11 cellular contexts compared by ENCODE assay signal in genomic region chr6:109006818-109007217, GRCh38.
DNase-seq lines count a peak whose midpoint lies in the region; ATAC-seq and TF ChIP-seq lines count a peak whose summit lies in the region.
"Had no signal": no experiment of that assay in that cellular context is flagged by ENCODE, and none has a peak within 500 bp of the region (broad histone marks: within the 10 kb centered on the region; RNA-seq: fewer than 3 reads in every experiment).

No MANE protein-coding gene starts in this region.

- DNase-seq in BE2C (no peak), LNCaP clone FGC (ENCODE audit: low read depth) (no peak), mammary epithelial cell (no peak), neural progenitor cell (ENCODE audit: low spot score) (no peak), nucleus accumbens (lab: John Stamatoyannopoulos, UW) (no peak), HuH-7 (ENCODE audit: low spot score) (no peak)
- DNase-seq: Caco-2; effector CD4-positive, alpha-beta T cell; NCI-H446 treated with DMSO at 0.1 percent for 48 hours had no signal

- H4K20me1 ChIP-seq in mammary epithelial cell (ENCODE audit: insufficient read depth, low read length) (no peaks in the 10 kb centered on the region), neural progenitor cell (ENCODE audit: low read depth) (no peaks in the 10 kb centered on the region)

- no peaks in the 10 kb centered on the region for H3K36me3 Mint-ChIP-seq in neural progenitor cell

- peak overlapping the region; percentile 90 for H3K4me2 ChIP-seq in mammary epithelial cell (ENCODE audit: insufficient read depth, low read depth, low read length)
- peak overlapping the region; percentile 95 for H3K4me2 ChIP-seq in neural progenitor cell

- dilution Hi-C loops in mammary epithelial cell (cut with HindIII; ENCODE audit: low sequenced_read_pairs), result no loop called here

- TF ChIP-seq CTCF in BE2C (IDR thresholded peaks at IDR 0.05; ENCODE audit: low read depth, low read length) (no peak), LNCaP clone FGC (IDR thresholded peaks at IDR 0.05; ENCODE audit: control insufficient read depth, extremely low read depth, insufficient read depth) (no peak), mammary epithelial cell (conservative IDR thresholded peaks at IDR 0.05 in 1 of 2, IDR thresholded peaks at IDR 0.05 in 1 of 2; ENCODE audit: extremely low read depth in 1 of 2, insufficient read depth in 1 of 2, low read depth in 1 of 2, low read length in 2 of 2) (no peak), neural progenitor cell (IDR thresholded peaks at IDR 0.05) (no peak)

- H3F3A ChIP-seq in neural progenitor cell (ENCODE audit: low read depth), result peaks cover 9% of the 10 kb centered on the region

- H3K9me3 ChIP-seq in BE2C (no peaks in the 10 kb centered on the region), mammary epithelial cell (replicated peaks; ENCODE audit: insufficient read depth, low read length) (no peaks in the 10 kb centered on the region), neural progenitor cell (ENCODE audit: low read depth) (no peaks in the 10 kb centered on the region)
- H3K9me3 ChIP-seq: Caco-2 had no signal

- H3K4me1 ChIP-seq in BE2C (peaks cover 8% of the 10 kb centered on the region), mammary epithelial cell (ENCODE audit: insufficient read depth, low read length) (peaks cover 29% of the 10 kb centered on the region), neural progenitor cell (peaks cover 21% of the 10 kb centered on the region)

- ATAC-seq in GM18873 (IDR thresholded peaks at IDR 0.05; ENCODE audit: low FRiP score, unreplicated experiment) (no peak), GM21723 (IDR thresholded peaks at IDR 0.05; ENCODE audit: unreplicated experiment) (no peak)

- no peak overlapping the region for H3K9ac ChIP-seq in mammary epithelial cell (ENCODE audit: insufficient read depth, low read length)
- H3K9ac ChIP-seq in neural progenitor cell, result no peak overlapping the region

- intact Hi-C loops in mammary epithelial cell (cut with micrococcal nuclease), result loop anchor here (5.0 to 10.0 kb wide), 3 partner anchors 60 to 1170 kb away; partner anchors contain the start of genes CD164 and WASF1

- H3K79me2 ChIP-seq in mammary epithelial cell (ENCODE audit: insufficient read depth, low read length) (peaks cover 73% of the 10 kb centered on the region), neural progenitor cell (ENCODE audit: low read depth) (peaks cover 57% of the 10 kb centered on the region)

- H3K27me3 Mint-ChIP-seq in neural progenitor cell (ENCODE audit: insufficient read depth, low read depth), result no peaks in the 10 kb centered on the region

- 94% methylated on average over 1 of the region's 1 CpG for WGBS in mammary epithelial cell (ENCODE audit: low coverage, missing lambda C conversion rate)

- no peaks in the 10 kb centered on the region for H3K9me3 Mint-ChIP-seq in neural progenitor cell

- no peak overlapping the region for H3K27ac Mint-ChIP-seq in neural progenitor cell

- no TSS peak for BruUV-seq in mammary epithelial cell (replicated peaks; lab: Mats Ljungman, UMichigan)

- H3K27me3 ChIP-seq in BE2C, result no peaks in the 10 kb centered on the region
- no peaks in the 10 kb centered on the region for H3K27me3 ChIP-seq in mammary epithelial cell (ENCODE audit: insufficient read depth, low read length)
- no peaks in the 10 kb centered on the region for H3K27me3 ChIP-seq in neural progenitor cell

- H3K4me3 ChIP-seq in BE2C (ENCODE audit: low read depth, low read length) (peak overlapping the region; percentile 74; the same call in 1 of the 2 replicates), LNCaP clone FGC (ENCODE audit: low read depth, low read length) (peak overlapping the region; percentile 91; the same call in 1 of the 2 replicates), mammary epithelial cell (replicated peaks in 1 of 3; ENCODE audit: insufficient read depth in 1 of 3, low read depth in 2 of 3, low read length in 3 of 3) (peak overlapping the region; percentile 70 to 100 (median 97)), neural progenitor cell (no peak overlapping the region)

- H3K27ac ChIP-seq in mammary epithelial cell (ENCODE audit: insufficient read depth, low read depth, low read length) (no peak overlapping the region), neural progenitor cell (no peak overlapping the region)

- H3K4me1 Mint-ChIP-seq in neural progenitor cell, result peaks cover 8% of the 10 kb centered on the region

- H3K36me3 ChIP-seq in BE2C (no peaks in the 10 kb centered on the region), mammary epithelial cell (ENCODE audit: insufficient read depth, low read length) (peaks cover 2% of the 10 kb centered on the region), neural progenitor cell (no peaks in the 10 kb centered on the region)

- in situ Hi-C loops in mammary epithelial cell (cut with MboI; ENCODE audit: low sequenced_read_pairs in 2 of 2), result no loop called here

- no peak overlapping the region for H2AFZ ChIP-seq in mammary epithelial cell (ENCODE audit: low read depth, low read length)
- H2AFZ ChIP-seq in neural progenitor cell (replicated peaks), result no peak overlapping the region

- CTCF ChIA-PET in mammary epithelial cell (lab: Charles Lee; ENCODE audit: low non-redundant PET), result no interaction called here

- H3K4me3 Mint-ChIP-seq in neural progenitor cell, result no peak overlapping the region
